Comparison of ENCODE assay signal across 19 cellular contexts in the genomic region with DNA sequence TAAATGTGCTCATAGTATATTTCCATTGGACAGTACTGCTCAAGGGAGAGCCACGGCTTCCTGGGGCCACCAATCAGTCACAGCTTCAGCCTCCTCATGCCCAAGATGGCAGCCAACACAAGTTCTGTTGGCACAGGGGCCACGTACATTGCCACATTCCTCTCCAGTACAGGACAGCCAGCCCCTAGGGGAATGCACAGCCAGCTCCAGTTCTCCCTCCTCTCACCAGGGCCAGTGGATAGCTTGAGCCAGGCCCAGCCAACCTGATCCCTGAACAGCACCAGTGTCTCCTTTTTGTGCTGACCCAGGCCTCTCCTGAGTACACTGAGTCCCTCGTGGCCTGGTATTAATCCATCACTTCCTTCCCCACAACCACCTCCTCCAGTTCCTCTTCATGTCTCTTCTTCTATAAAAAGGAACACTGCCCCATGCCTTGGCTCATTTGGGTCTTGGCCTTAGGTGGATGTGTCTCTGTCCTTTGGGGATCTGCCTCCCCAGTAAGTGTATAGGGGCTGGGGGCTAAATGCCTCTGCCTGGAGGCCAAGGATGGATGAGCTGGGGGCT.
DNase-seq lines count a peak whose midpoint lies in the region; FAIRE-seq and TF ChIP-seq lines count a peak whose summit lies in the region.
"Had no signal": no experiment of that assay in that cellular context is flagged by ENCODE, and none has a peak within 500 bp of the region (broad histone marks: within the 10 kb centered on the region; RNA-seq: fewer than 3 reads in every experiment).

No MANE protein-coding gene starts in this region.

- H3K36me3 Mint-ChIP-seq in brain, result peaks cover 24% of the 10 kb centered on the region

- H3K27me3 ChIP-seq in sigmoid colon (no peaks in the 10 kb centered on the region), SK-N-SH (ENCODE audit: insufficient read depth) (no peaks in the 10 kb centered on the region)
- H3K27me3 ChIP-seq: hepatocyte had no signal

- H3K4me1 ChIP-seq in kidney (ENCODE audit: control insufficient read depth in 1 of 2, insufficient read depth in 1 of 2, low read depth in 1 of 2, low read length in 2 of 2), result peaks cover 14 to 29% of the 10 kb centered on the region in 2 donors
- peaks cover 0 to 98% (median 95%) of the 10 kb centered on the region in 4 donors for H3K4me1 ChIP-seq in sigmoid colon
- H3K4me1 ChIP-seq in SK-N-SH (ENCODE audit: control insufficient read depth in 1 of 2, insufficient read depth in 2 of 2, low read depth in 1 of 2, low read length in 1 of 2), result peaks cover 10 to 25% of the 10 kb centered on the region in 2 experiments; a peak in 2 of 4 replicates
- H3K4me1 ChIP-seq: Caco-2, parathyroid adenoma had no signal

- CTCF ChIA-PET in SK-N-SH (lab: Yijun Ruan, JAX), result interaction anchor here (1.0 to 3.9 kb wide), 5 partner anchors 14 to 154 kb away, joined by 3 to 11 read pairs (median 3); no protein-coding TSS in a partner anchor

- TF ChIP-seq CTCF in brain (conservative IDR thresholded peaks at IDR 0.05) (no peak), kidney (IDR thresholded peaks at IDR 0.05; ENCODE audit: borderline replicate concordance, extremely low read depth, insufficient read depth) (no peak), sigmoid colon (IDR thresholded peaks at IDR 0.05) (no peak), SK-N-SH (IDR thresholded peaks at IDR 0.05) (no peak)

- intact Hi-C loops in kidney (cut with DNase I), result no loop called here
- intact Hi-C loops in sigmoid colon (cut with DNase I), result no loop called here

- H3K79me2 ChIP-seq in SK-N-SH (ENCODE audit: insufficient read depth), result peaks cover 13% of the 10 kb centered on the region
- H3K79me2 ChIP-seq: hepatocyte, parathyroid adenoma had no signal

- H2AFZ ChIP-seq in SK-N-SH (ENCODE audit: low read depth), result no peak overlapping the region
- H2AFZ ChIP-seq: hepatocyte, parathyroid adenoma had no signal

- peaks cover 30% of the 10 kb centered on the region for H4K20me1 ChIP-seq in SK-N-SH (ENCODE audit: insufficient read depth)

- no peak overlapping the region for H3K4me3 Mint-ChIP-seq in brain
- H3K4me3 Mint-ChIP-seq: activated CD4-positive, alpha-beta T cell treated with anti-CD3 and anti-CD28 coated beads, Interleukin-2, amount 10 ng/mL, durations not matched to agents 24 days and 14 days had no signal

- 75 to 88% methylated on average over 3 of the region's 3 CpGs for WGBS in sigmoid colon, 2 donors
- WGBS in SK-N-SH (ENCODE audit: low lambda C conversion rate), result 82% methylated on average over 3 of the region's 3 CpGs

- peaks cover 42% of the 10 kb centered on the region for H3K4me1 Mint-ChIP-seq in brain
- H3K4me1 Mint-ChIP-seq: activated CD4-positive, alpha-beta T cell treated with anti-CD3 and anti-CD28 coated beads, Interleukin-2, amount 10 ng/mL, durations not matched to agents 24 days and 14 days had no signal

- H3K9me3 Mint-ChIP-seq in brain, result no peaks in the 10 kb centered on the region
- H3K9me3 Mint-ChIP-seq: activated CD4-positive, alpha-beta T cell treated with anti-CD3 and anti-CD28 coated beads, Interleukin-2, amount 10 ng/mL, durations not matched to agents 24 days and 14 days had no signal

- DNase-seq in CD1c-positive myeloid dendritic cell (ENCODE audit: extremely low spot score), result peak; percentile 23
- DNase-seq in kidney, result peak; percentile 66
- no peak for DNase-seq in sigmoid colon
- DNase-seq in occipital lobe (lab: John Stamatoyannopoulos, UW), result no peak
- no peak for DNase-seq in T-helper 2 cell
- no peak for DNase-seq in SK-N-SH
- no peak for DNase-seq in stimulated activated CD4-positive, alpha-beta T cell treated with anti-CD3 and anti-CD28 coated beads, Interleukin-15, amount 100 ng/mL, for 24 hours
- DNase-seq: activated CD4-positive, alpha-beta T cell treated with anti-CD3 and anti-CD28 coated beads, Interleukin-2, amount 10 ng/mL, durations not matched to agents 24 days and 14 days; activated naive CD4-positive, alpha-beta T cell; Caco-2; NCI-H1417; NCI-H2227 treated with DMSO at 0.1 percent for 48 hours; NK-92 treated with Interleukin-12 subunit alpha and Interleukin-12 subunit beta, amount 100 ng/mL, for 24 hours; stimulated activated naive CD4-positive, alpha-beta T cell treated with Interleukin-2 at 50 U/mL for 16 hours; T1000 had no signal

- H3K9me2 ChIP-seq in SK-N-SH, result no peaks in the 10 kb centered on the region

- H3K4me2 ChIP-seq in SK-N-SH, result no peak overlapping the region
- H3K4me2 ChIP-seq: hepatocyte had no signal

- H3K27ac Mint-ChIP-seq in brain, result peak overlapping the region in 3 of 5 experiments; percentile 21 to 66 (median 42)
- H3K27ac Mint-ChIP-seq: activated CD4-positive, alpha-beta T cell treated with anti-CD3 and anti-CD28 coated beads, Interleukin-2, amount 10 ng/mL, durations not matched to agents 24 days and 14 days had no signal

- H3K27me3 Mint-ChIP-seq in brain, result no peaks in the 10 kb centered on the region
- H3K27me3 Mint-ChIP-seq: activated CD4-positive, alpha-beta T cell treated with anti-CD3 and anti-CD28 coated beads, Interleukin-2, amount 10 ng/mL, durations not matched to agents 24 days and 14 days had no signal

- FAIRE-seq in kidney (lab: Jason Lieb, UNC), result no peak
- FAIRE-seq: K562 had no signal

- POLR2A ChIA-PET in SK-N-SH (lab: Yijun Ruan, JAX), result interaction anchor here (0.6 kb wide), 1 partner anchor 39 kb away, joined by 3 read pairs; no protein-coding TSS in a partner anchor

- TF ChIP-seq RAD21 in SK-N-SH (IDR thresholded peaks at IDR 0.05; ENCODE audit: low read length), result no peak

- H3K27ac ChIP-seq in kidney (ENCODE audit: low read depth in 2 of 2, low read length in 2 of 2), result no peak overlapping the region
- H3K27ac ChIP-seq in sigmoid colon, result peak overlapping the region; percentile 85 to 98 (median 92)
- no peak overlapping the region for H3K27ac ChIP-seq in SK-N-SH (ENCODE audit: low read depth in 2 of 2, low read length in 1 of 2)
- H3K27ac ChIP-seq: hepatocyte, parathyroid adenoma had no signal

- H3K4me3 ChIP-seq in kidney (ENCODE audit: low read length in 2 of 2), result no peak overlapping the region
- no peak overlapping the region for H3K4me3 ChIP-seq in sigmoid colon
- no peak overlapping the region for H3K4me3 ChIP-seq in SK-N-SH (ENCODE audit: low read depth in 2 of 2, low read length in 1 of 2)
- H3K4me3 ChIP-seq: hepatocyte, K562 had no signal

- no peak overlapping the region for H3K9ac ChIP-seq in kidney (ENCODE audit: low read length in 2 of 2)
- H3K9ac ChIP-seq in SK-N-SH, result no peak overlapping the region
- H3K9ac ChIP-seq: parathyroid adenoma had no signal

- peaks cover 5% of the 10 kb centered on the region for H3F3A ChIP-seq in SK-N-SH (replicated peaks; ENCODE audit: insufficient read depth)

- no peak for TF ChIP-seq POLR2A in sigmoid colon (IDR thresholded peaks at IDR 0.05)

- H3K36me3 ChIP-seq in kidney (ENCODE audit: control insufficient read depth in 1 of 2, insufficient read depth in 2 of 2, low read length in 2 of 2), result peaks cover 57 to 72% of the 10 kb centered on the region in 2 donors
- peaks cover 56 to 72% (median 67%) of the 10 kb centered on the region in 4 donors for H3K36me3 ChIP-seq in sigmoid colon
- peaks cover 20 to 55% of the 10 kb centered on the region in 2 experiments for H3K36me3 ChIP-seq in SK-N-SH (replicated peaks in 1 of 2; ENCODE audit: control insufficient read depth in 1 of 2, insufficient read depth in 2 of 2, low read length in 1 of 2)

- H3K9me3 ChIP-seq in kidney (ENCODE audit: control insufficient read depth in 1 of 2, low read length in 2 of 2), result no peaks in the 10 kb centered on the region
- H3K9me3 ChIP-seq in sigmoid colon, result no peaks in the 10 kb centered on the region
- H3K9me3 ChIP-seq in SK-N-SH, result no peaks in the 10 kb centered on the region
- H3K9me3 ChIP-seq: Caco-2 had no signal

- TF ChIP-seq EP300 in sigmoid colon (IDR thresholded peaks at IDR 0.05) (no peak), SK-N-SH (IDR thresholded peaks at IDR 0.05; ENCODE audit: borderline replicate concordance in 1 of 2, low read depth in 1 of 2, low read length in 1 of 2) (no peak)

TF ChIP-seq in SK-N-SH, 30 proteins besides CTCF, POLR2A, EP300 and RAD21 (continues in another document):
- TF ChIP-seq RXRA (IDR thresholded peaks at IDR 0.05; ENCODE audit: borderline replicate concordance, low read depth) (no peak), EZH2phosphoT487 (IDR thresholded peaks at IDR 0.05; ENCODE audit: borderline replicate concordance, low read depth) (no peak), RCOR1 (IDR thresholded peaks at IDR 0.05; ENCODE audit: low read length) (no peak), CHD2 (IDR thresholded peaks at IDR 0.05; ENCODE audit: low read length, partially characterized antibody) (no peak), FOSL2 (IDR thresholded peaks at IDR 0.05; ENCODE audit: borderline replicate concordance, low read depth) (no peak), ELF1 (IDR thresholded peaks at IDR 0.05) (no peak), POLR2AphosphoS5 (IDR thresholded peaks at IDR 0.05; ENCODE audit: low read depth, low read length) (no peak), YY1 (IDR thresholded peaks at IDR 0.05; ENCODE audit: low read depth) (no peak), NRF1 (IDR thresholded peaks at IDR 0.05; ENCODE audit: low read depth, low read length) (no peak), TCF12 (IDR thresholded peaks at IDR 0.05) (no peak), TAF1 (IDR thresholded peaks at IDR 0.05; ENCODE audit: borderline replicate concordance, low read depth, low read length) (no peak), SMC3 (IDR thresholded peaks at IDR 0.05; ENCODE audit: low read depth, low read length) (no peak), SIN3A (IDR thresholded peaks at IDR 0.05; ENCODE audit: borderline replicate concordance, low read depth, low read length) (no peak), GATA2 (CRISPR knock-in tag; IDR thresholded peaks at IDR 0.05) (no peak), IRF3 (IDR thresholded peaks at IDR 0.05; ENCODE audit: low read depth, low read length) (no peak), FOXJ3 (CRISPR knock-in tag; IDR thresholded peaks at IDR 0.05) (no peak)

Comparison
In these comparisons a context has a peak if more than half of its experiments do, and no peak if none do; other contexts are left out.
1. DNase-seq: peak in CD1c-positive myeloid dendritic cell (single experiment) and kidney (single experiment); none in sigmoid colon (single experiment), occipital lobe (single experiment), T-helper 2 cell (0 of 5), SK-N-SH (single experiment) and stimulated activated CD4-positive, alpha-beta T cell treated with anti-CD3 and anti-CD28 coated beads, Interleukin-15, amount 100 ng/mL, for 24 hours (single experiment).
2. H3K27ac ChIP-seq: peak in sigmoid colon (4 of 4); none in kidney (0 of 2) and SK-N-SH (0 of 2).